Comparison of ENCODE assay signal across 1 cellular context in genomic region chr2:70301344-70302194, GRCh38.
TF ChIP-seq lines count a peak whose summit lies in the region.

FAM136A (minus strand) TSS chr2:70302067; CDS start chr2:70302011, 56 bp downstream.

TF ChIP-seq in SK-N-SH, 30 proteins besides CTCF, POLR2A, EP300 and RAD21 (continued from another document):
- TF ChIP-seq SIN3A (IDR thresholded peaks at IDR 0.05; ENCODE audit: borderline replicate concordance, low read depth, low read length) (no peak), FOXM1 (IDR thresholded peaks at IDR 0.05; ENCODE audit: low read depth) (no peak), POLR2AphosphoS5 (IDR thresholded peaks at IDR 0.05; ENCODE audit: low read depth, low read length) (peak; percentile 89), TAF1 (IDR thresholded peaks at IDR 0.05; ENCODE audit: borderline replicate concordance, low read depth, low read length) (peak; percentile 61; the same call in 1 of the 2 replicates), GABPA (IDR thresholded peaks at IDR 0.05; ENCODE audit: low read depth) (no peak), RFX5 (IDR thresholded peaks at IDR 0.05; ENCODE audit: low read length) (peak; percentile 29; the same call in 1 of the 2 replicates), MAX (IDR thresholded peaks at IDR 0.05; ENCODE audit: low read depth) (peak; percentile 34; the same call in 1 of the 2 replicates), EZH2phosphoT487 (IDR thresholded peaks at IDR 0.05; ENCODE audit: borderline replicate concordance, low read depth) (no peak), NFIC (IDR thresholded peaks at IDR 0.05; ENCODE audit: borderline replicate concordance) (no peak), MEF2A (IDR thresholded peaks at IDR 0.05; ENCODE audit: borderline replicate concordance, low read depth) (no peak), NRF1 (IDR thresholded peaks at IDR 0.05; ENCODE audit: low read depth, low read length) (no peak), JUND (IDR thresholded peaks at IDR 0.05) (no peak), GATA2 (CRISPR knock-in tag; IDR thresholded peaks at IDR 0.05) (no peak), FOSL2 (IDR thresholded peaks at IDR 0.05; ENCODE audit: borderline replicate concordance, low read depth) (no peak), SMC3 (IDR thresholded peaks at IDR 0.05; ENCODE audit: low read depth, low read length) (peak; percentile 42), ELF1 (IDR thresholded peaks at IDR 0.05) (0 out of 2 replicates have a peak, but pooled peaks have one; percentile 10), ZBTB33 (IDR thresholded peaks at IDR 0.05; ENCODE audit: borderline replicate concordance, low read depth) (no peak), YY1 (IDR thresholded peaks at IDR 0.05; ENCODE audit: low read depth) (peak; percentile 85)
- TF ChIP-seq, protein P1, sequence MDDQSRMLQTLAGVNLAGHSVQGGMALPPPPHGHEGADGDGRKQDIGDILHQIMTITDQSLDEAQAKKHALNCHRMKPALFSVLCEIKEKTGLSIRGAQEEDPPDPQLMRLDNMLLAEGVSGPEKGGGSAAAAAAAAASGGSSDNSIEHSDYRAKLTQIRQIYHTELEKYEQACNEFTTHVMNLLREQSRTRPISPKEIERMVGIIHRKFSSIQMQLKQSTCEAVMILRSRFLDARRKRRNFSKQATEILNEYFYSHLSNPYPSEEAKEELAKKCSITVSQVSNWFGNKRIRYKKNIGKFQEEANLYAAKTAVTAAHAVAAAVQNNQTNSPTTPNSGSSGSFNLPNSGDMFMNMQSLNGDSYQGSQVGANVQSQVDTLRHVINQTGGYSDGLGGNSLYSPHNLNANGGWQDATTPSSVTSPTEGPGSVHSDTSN (IDR thresholded peaks at IDR 0.05): no peak
